1 cellular context compared by ENCODE assay signal in the genomic region with DNA sequence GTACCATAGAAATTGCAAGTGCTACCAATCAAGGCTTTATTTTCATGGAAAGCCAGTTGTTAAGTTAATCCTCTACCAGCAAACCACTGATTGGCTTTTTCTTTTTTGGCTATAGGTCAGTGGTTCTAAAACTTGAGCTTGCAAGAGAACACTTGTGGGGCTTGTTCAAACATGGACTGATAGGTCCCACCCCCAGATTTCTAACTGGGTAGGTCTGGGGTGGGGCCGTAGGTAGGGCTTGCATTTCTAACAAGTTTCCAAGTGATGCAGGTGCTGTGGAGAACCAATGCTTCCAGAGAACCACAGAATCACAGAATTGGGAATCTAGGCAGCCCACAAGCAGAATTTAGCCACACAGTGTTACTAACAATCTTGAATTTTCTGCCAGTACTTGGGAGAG. TPM values are rescaled to one million over a fixed set of nuclear protein-coding genes. Genes with fewer than 3 reads are reported as not detected.
"Had no signal": no experiment of that assay in that cellular context is flagged by ENCODE, and none has a peak within 500 bp of the region (broad histone marks: within the 10 kb centered on the region; RNA-seq: fewer than 3 reads in every experiment).

No MANE protein-coding gene starts in this region.

RNA-seq across cellular contexts. Expression of gene RHCE, which starts 36.8 kb away (rescaled TPM):
- total RNA-seq: NCI-H460 had no signal
